Comparison of ENCODE assay signal across 8 cellular contexts in genomic region chr1:47432071-47433036, GRCh38. TPM values are rescaled to one million over a fixed set of nuclear protein-coding genes. Genes with fewer than 3 reads are reported as not detected.
DNase-seq lines count a peak whose midpoint lies in the region; ATAC-seq and TF ChIP-seq lines count a peak whose summit lies in the region.

No MANE protein-coding gene starts in this region.

- H3K9me3 ChIP-seq in DOHH2 (ENCODE audit: control insufficient read depth, insufficient read depth, low read length) (no peaks in the 10 kb centered on the region), Panc1 (ENCODE audit: control insufficient read depth, insufficient read depth, low read depth, low read length) (no peaks in the 10 kb centered on the region), upper lobe of right lung (no peaks in the 10 kb centered on the region)

- peak; percentile 82 for TF ChIP-seq CTCF in DOHH2 (IDR thresholded peaks at IDR 0.05; ENCODE audit: low read depth, low read length, poor library complexity, severe bottlenecking)
- peak; percentile 88 for TF ChIP-seq CTCF in Panc1 (IDR thresholded peaks at IDR 0.05)
- TF ChIP-seq CTCF in foreskin fibroblast (IDR thresholded peaks at IDR 0.05; ENCODE audit: low read depth, low read length): peak; percentile 72
- peak; percentile 88 for TF ChIP-seq CTCF in neural crest cell (conservative IDR thresholded peaks at IDR 0.05)
- TF ChIP-seq CTCF in upper lobe of right lung (IDR thresholded peaks at IDR 0.05): peak; percentile 71

- DNase-seq in Panc1 (ENCODE audit: low read depth, low spot score): no peak
- peak; percentile 35 for DNase-seq in activated effector memory CD4-positive, alpha-beta T cell treated with Interleukin-2 at 50 U/mL for 16 hours
- DNase-seq in foreskin fibroblast: peak; percentile 59 to 87
- DNase-seq in neural crest cell (ENCODE audit: low read depth, low spot score): peak; percentile 90
- DNase-seq in upper lobe of right lung: peak; percentile 78
- no peak for DNase-seq in DMS79 treated with DMSO at 0.1 percent for 48 hours (lab: John Stamatoyannopoulos, UW)

- H3K27me3 ChIP-seq in DOHH2 (ENCODE audit: control insufficient read depth, low read length) (no peaks in the 10 kb centered on the region), Panc1 (ENCODE audit: control insufficient read depth, insufficient read depth, low read length) (no peaks in the 10 kb centered on the region), upper lobe of right lung (peaks cover 36% of the 10 kb centered on the region)

- peaks cover 74% of the 10 kb centered on the region for H3K79me2 ChIP-seq in DOHH2 (ENCODE audit: control insufficient read depth, low read length)

- in situ Hi-C loops in Panc1 (cut with HindIII; ENCODE audit: low pct_unique_long_range_greater_than_20kb, low sequenced_read_pairs): no loop called here

- H3K4me1 Mint-ChIP-seq in neural crest cell: peaks cover 48% of the 10 kb centered on the region

- intact Hi-C loops in Panc1 (cut with micrococcal nuclease; ENCODE audit: unreplicated experiment): loop anchor here (1.0 kb wide), 1 partner anchor 294 kb away; no protein-coding TSS in a partner anchor
- intact Hi-C loops in upper lobe of right lung (cut with DNase I): no loop called here

- peaks cover 49% of the 10 kb centered on the region for H3K36me3 ChIP-seq in DOHH2 (ENCODE audit: control insufficient read depth, low read length)
- no peaks in the 10 kb centered on the region; the same call in 1 of the 2 replicates for H3K36me3 ChIP-seq in Panc1 (ENCODE audit: control insufficient read depth, insufficient read depth, low read length)
- no peaks in the 10 kb centered on the region for H3K36me3 ChIP-seq in upper lobe of right lung

- H3K27me3 Mint-ChIP-seq in neural crest cell (ENCODE audit: low read depth): peaks cover 83% of the 10 kb centered on the region

- H3K27ac Mint-ChIP-seq in neural crest cell (ENCODE audit: unreplicated experiment): peak overlapping the region; percentile 53

- no TSS peak for BruUV-seq in Panc1 (replicated peaks; lab: Mats Ljungman, UMichigan)

- H4K20me1 ChIP-seq in DOHH2 (ENCODE audit: control insufficient read depth, insufficient read depth, low read depth, low read length): peaks cover 18% of the 10 kb centered on the region; the same call in 1 of the 2 replicates

- H3K4me3 ChIP-seq in DOHH2 (ENCODE audit: low read length) (peak overlapping the region; percentile 52), Panc1 (ENCODE audit: low read depth in 2 of 2, low read length in 2 of 2) (no peak overlapping the region), foreskin fibroblast (ENCODE audit: low read depth in 1 of 2, low read length in 2 of 2) (no peak overlapping the region), upper lobe of right lung (no peak overlapping the region)

- H3K27ac ChIP-seq in DOHH2 (ENCODE audit: low read depth, low read length): peak overlapping the region; percentile 19; the same call in 1 of the 2 replicates
- H3K27ac ChIP-seq in Panc1 (ENCODE audit: low read length): no peak overlapping the region
- H3K27ac ChIP-seq in upper lobe of right lung: no peak overlapping the region

- H3K4me3 Mint-ChIP-seq in neural crest cell: peak overlapping the region; percentile 98

- H3F3A ChIP-seq in DOHH2 (ENCODE audit: control insufficient read depth, insufficient read depth): no peaks in the 10 kb centered on the region

- CTCF ChIA-PET in Panc1 (lab: Charles Lee): interaction anchor here (0.6 to 1.0 kb wide), 5 partner anchors 17 to 318 kb away, joined by 3 to 4 read pairs (median 3); no protein-coding TSS in a partner anchor

- ATAC-seq in HG02610 (IDR thresholded peaks at IDR 0.05; ENCODE audit: unreplicated experiment) (peak; percentile 40), Panc1 (peak; percentile 76), upper lobe of right lung (peak; percentile 71)

- no peaks in the 10 kb centered on the region for H3K9me3 Mint-ChIP-seq in neural crest cell

- peaks cover 11% of the 10 kb centered on the region for H3K36me3 Mint-ChIP-seq in neural crest cell (ENCODE audit: low read depth)

- POLR2A ChIA-PET in Panc1 (lab: Charles Lee): interaction anchor here (0.6 kb wide), 1 partner anchor 61 kb away, joined by 5 read pairs; no protein-coding TSS in a partner anchor

- H3K9me2 ChIP-seq in DOHH2 (replicated peaks; ENCODE audit: control insufficient read depth, low read length): no peaks in the 10 kb centered on the region

- peaks cover 44% of the 10 kb centered on the region for H3K4me1 ChIP-seq in DOHH2 (ENCODE audit: control insufficient read depth, low read length)
- H3K4me1 ChIP-seq in Panc1 (ENCODE audit: control insufficient read depth, insufficient read depth, low read length): peaks cover 26% of the 10 kb centered on the region
- H3K4me1 ChIP-seq in upper lobe of right lung: peaks cover 38% of the 10 kb centered on the region

- H3K4me2 ChIP-seq in DOHH2 (ENCODE audit: low read length): peak overlapping the region; percentile 59

RNA-seq across cellular contexts. Expression of gene FOXD2, which starts 5.5 kb away (rescaled TPM):
- 2.2 TPM for total RNA-seq in Panc1 (2021; ENCODE audit: unreplicated experiment)
- polyA plus RNA-seq in Panc1 (2012; ENCODE audit: insufficient read length): 1.4 TPM
- total RNA-seq in neural crest cell: 17.3 and 19.4 TPM in 2 replicates
- 0.35 TPM for total RNA-seq in upper lobe of right lung

RNA-seq across cellular contexts. Expression of gene FOXE3, which starts 16.3 kb away (rescaled TPM):
- 0.46 TPM for total RNA-seq in Panc1 (2021; ENCODE audit: unreplicated experiment)
- polyA plus RNA-seq in Panc1 (2012; ENCODE audit: insufficient read length): 0.27 TPM
- 0.35 TPM in 1 of 2 replicates, not detected in the other for total RNA-seq in neural crest cell
- not detected for total RNA-seq in upper lobe of right lung

Comparison
In these comparisons a context has a peak if more than half of its experiments do, and no peak if none do; other contexts are left out.
1. DNase-seq: peak in activated effector memory CD4-positive, alpha-beta T cell treated with Interleukin-2 at 50 U/mL for 16 hours (single experiment), foreskin fibroblast (2 of 2), neural crest cell (single experiment) and upper lobe of right lung (single experiment); none in Panc1 (single experiment) and DMS79 treated with DMSO at 0.1 percent for 48 hours (single experiment).
2. Peak in every context shown above with its lines, with median percentiles within 50 percentile points of each other: CTCF ChIP-seq and ATAC-seq.